ENCODE assay signal across 27 cellular contexts in genomic region chr7:143281529-143281928, GRCh38. TPM values are rescaled to one million over a fixed set of nuclear protein-coding genes. Genes with fewer than 3 reads are reported as not detected.
DNase-seq lines count a peak whose midpoint lies in the region; ATAC-seq, FAIRE-seq and TF ChIP-seq lines count a peak whose summit lies in the region.
"Had no signal": no experiment of that assay in that cellular context is flagged by ENCODE, and none has a peak within 500 bp of the region (broad histone marks: within the 10 kb centered on the region; RNA-seq: fewer than 3 reads in every experiment).

No MANE protein-coding gene starts in this region.

- no peak overlapping the region for H3K4me3 ChIP-seq in astrocyte (ENCODE audit: insufficient read depth, low read depth, low read length)
- H3K4me3 ChIP-seq in tibial nerve = no peak overlapping the region
- H3K4me3 ChIP-seq: BLaER1, HAP-1 had no signal

- H3K4me1 Mint-ChIP-seq in activated naive CD4-positive, alpha-beta T cell treated with anti-CD3 and anti-CD28 coated beads, Interleukin-2, amount 50 U/mL, for 24 hours = peaks cover 46% of the 10 kb centered on the region
- H3K4me1 Mint-ChIP-seq in activated naive CD4-positive, alpha-beta T cell treated with anti-CD3 and anti-CD28 coated beads, Interleukin-2, amount 10 ng/mL, durations not matched to agents 7 days and 5 days = peaks cover 57% of the 10 kb centered on the region
- H3K4me1 Mint-ChIP-seq in T-helper 17 cell = peaks cover 35% of the 10 kb centered on the region
- peaks cover 23% of the 10 kb centered on the region for H3K4me1 Mint-ChIP-seq in astrocyte (ENCODE audit: low read depth, unreplicated experiment)
- peaks cover 30 to 47% of the 10 kb centered on the region in 2 donors for H3K4me1 Mint-ChIP-seq in stimulated activated naive B cell treated with anti-CD40 and anti-IgM and Interleukin-4, amounts not matched to agents 10 μg/mL and 1 μg/mL and 100 μg/mL, for 72 hours

- 74 to 76% methylated on average over 2 of the region's 2 CpGs for WGBS in tibial nerve, 2 donors

- ATAC-seq in T-helper 17 cell = no peak
- no peak for ATAC-seq in stimulated activated naive B cell treated with anti-CD40 and anti-IgM and Interleukin-4, amounts not matched to agents 10 μg/mL and 1 μg/mL and 100 μg/mL, for 72 hours (replicated peaks)

- no peak for FAIRE-seq in astrocyte (lab: Jason Lieb, UNC)
- FAIRE-seq: A204.1, GM12891, GM19239, H54 had no signal

- CTCF ChIA-PET in activated naive CD4-positive, alpha-beta T cell treated with anti-CD3 and anti-CD28 coated beads, Interleukin-2, amount 10 ng/mL, durations not matched to agents 7 days and 5 days (lab: Charles Lee) = interaction anchor here (0.9 kb wide), 1 partner anchor 41 kb away, joined by 3 read pairs; no protein-coding TSS in a partner anchor

- H3K9me3 ChIP-seq in T-helper 17 cell (ENCODE audit: control insufficient read depth, low read length, poor library complexity, severe bottlenecking) = no peaks in the 10 kb centered on the region
- no peaks in the 10 kb centered on the region for H3K9me3 ChIP-seq in astrocyte (ENCODE audit: insufficient read depth, low read depth, low read length)
- H3K9me3 ChIP-seq in tibial nerve = no peaks in the 10 kb centered on the region
- H3K9me3 ChIP-seq: BLaER1, HAP-1 had no signal

- no peaks in the 10 kb centered on the region for H3K9me3 Mint-ChIP-seq in activated naive CD4-positive, alpha-beta T cell treated with anti-CD3 and anti-CD28 coated beads, Interleukin-2, amount 50 U/mL, for 24 hours
- H3K9me3 Mint-ChIP-seq in activated naive CD4-positive, alpha-beta T cell treated with anti-CD3 and anti-CD28 coated beads, Interleukin-2, amount 10 ng/mL, durations not matched to agents 7 days and 5 days = peaks cover 2% of the 10 kb centered on the region
- H3K9me3 Mint-ChIP-seq in astrocyte (ENCODE audit: unreplicated experiment) = no peaks in the 10 kb centered on the region
- H3K9me3 Mint-ChIP-seq in stimulated activated naive B cell treated with anti-CD40 and anti-IgM and Interleukin-4, amounts not matched to agents 10 μg/mL and 1 μg/mL and 100 μg/mL, for 72 hours = no peaks in the 10 kb centered on the region
- H3K9me3 Mint-ChIP-seq: CD4-positive, alpha-beta T cell; HFFc6 had no signal

- H3K27ac ChIP-seq in astrocyte (ENCODE audit: low read depth, low read length) (no peak overlapping the region), tibial nerve (peak overlapping the region in 3 of 4 donors; percentile 31 to 94 (median 89))
- H3K27ac ChIP-seq: 22Rv1, BLaER1, C4-2B had no signal

- no peaks in the 10 kb centered on the region for H3K27me3 ChIP-seq in astrocyte (ENCODE audit: insufficient read depth, low read length)
- no peaks in the 10 kb centered on the region for H3K27me3 ChIP-seq in tibial nerve
- H3K27me3 ChIP-seq: BLaER1 had no signal

- no peak overlapping the region for H3K27ac Mint-ChIP-seq in activated naive CD4-positive, alpha-beta T cell treated with anti-CD3 and anti-CD28 coated beads, Interleukin-2, amount 50 U/mL, for 24 hours
- H3K27ac Mint-ChIP-seq in activated naive CD4-positive, alpha-beta T cell treated with anti-CD3 and anti-CD28 coated beads, Interleukin-2, amount 10 ng/mL, durations not matched to agents 7 days and 5 days = no peak overlapping the region
- peak overlapping the region; percentile 96 for H3K27ac Mint-ChIP-seq in T-helper 17 cell
- peak overlapping the region; percentile 75 for H3K27ac Mint-ChIP-seq in astrocyte (ENCODE audit: unreplicated experiment)
- H3K27ac Mint-ChIP-seq in stimulated activated naive B cell treated with anti-CD40 and anti-IgM and Interleukin-4, amounts not matched to agents 10 μg/mL and 1 μg/mL and 100 μg/mL, for 72 hours = no peak overlapping the region
- H3K27ac Mint-ChIP-seq: B cell, HFFc6 had no signal

- no peak overlapping the region for H3K9ac ChIP-seq in astrocyte (ENCODE audit: low read length)
- H3K9ac ChIP-seq: BLaER1 had no signal

- no peak overlapping the region for H3K4me2 ChIP-seq in astrocyte (ENCODE audit: low read length)
- H3K4me2 ChIP-seq: BLaER1 had no signal

- no peaks in the 10 kb centered on the region for H3K79me2 ChIP-seq in astrocyte (ENCODE audit: insufficient read depth, low read length)

- no peaks in the 10 kb centered on the region for H4K20me1 ChIP-seq in astrocyte (ENCODE audit: insufficient read depth, low read length)
- H4K20me1 ChIP-seq: BLaER1 had no signal

- TF ChIP-seq CTCF in astrocyte (IDR thresholded peaks at IDR 0.05; ENCODE audit: insufficient read depth, low read depth, low read length) (no peak), tibial nerve (IDR thresholded peaks at IDR 0.05) (no peak)

- TF ChIP-seq POLR2A in tibial nerve (IDR thresholded peaks at IDR 0.05) = no peak

- H3K36me3 ChIP-seq in astrocyte (ENCODE audit: insufficient read depth, low read length) (no peaks in the 10 kb centered on the region), tibial nerve (no peaks in the 10 kb centered on the region)
- H3K36me3 ChIP-seq: BLaER1, HAP-1 had no signal

- H2AFZ ChIP-seq in astrocyte (ENCODE audit: low read depth, low read length) = no peak overlapping the region

- H3K4me3 Mint-ChIP-seq in activated naive CD4-positive, alpha-beta T cell treated with anti-CD3 and anti-CD28 coated beads, Interleukin-2, amount 50 U/mL, for 24 hours = peak overlapping the region; percentile 30
- H3K4me3 Mint-ChIP-seq in activated naive CD4-positive, alpha-beta T cell treated with anti-CD3 and anti-CD28 coated beads, Interleukin-2, amount 10 ng/mL, durations not matched to agents 7 days and 5 days = no peak overlapping the region
- no peak overlapping the region for H3K4me3 Mint-ChIP-seq in T-helper 17 cell
- H3K4me3 Mint-ChIP-seq in astrocyte (ENCODE audit: unreplicated experiment) = no peak overlapping the region
- H3K4me3 Mint-ChIP-seq in stimulated activated naive B cell treated with anti-CD40 and anti-IgM and Interleukin-4, amounts not matched to agents 10 μg/mL and 1 μg/mL and 100 μg/mL, for 72 hours = no peak overlapping the region
- H3K4me3 Mint-ChIP-seq: B cell; CD4-positive, alpha-beta T cell; HFFc6 had no signal

- TF ChIP-seq EP300 in tibial nerve (IDR thresholded peaks at IDR 0.05) = no peak

- H3K36me3 Mint-ChIP-seq in activated naive CD4-positive, alpha-beta T cell treated with anti-CD3 and anti-CD28 coated beads, Interleukin-2, amount 50 U/mL, for 24 hours = no peaks in the 10 kb centered on the region
- peaks cover 3% of the 10 kb centered on the region for H3K36me3 Mint-ChIP-seq in activated naive CD4-positive, alpha-beta T cell treated with anti-CD3 and anti-CD28 coated beads, Interleukin-2, amount 10 ng/mL, durations not matched to agents 7 days and 5 days
- H3K36me3 Mint-ChIP-seq in T-helper 17 cell (ENCODE audit: low read depth) = no peaks in the 10 kb centered on the region
- H3K36me3 Mint-ChIP-seq in astrocyte (ENCODE audit: low read depth, unreplicated experiment) = no peaks in the 10 kb centered on the region
- peaks cover 0 to 5% of the 10 kb centered on the region in 2 donors for H3K36me3 Mint-ChIP-seq in stimulated activated naive B cell treated with anti-CD40 and anti-IgM and Interleukin-4, amounts not matched to agents 10 μg/mL and 1 μg/mL and 100 μg/mL, for 72 hours

- H3K27me3 Mint-ChIP-seq in activated naive CD4-positive, alpha-beta T cell treated with anti-CD3 and anti-CD28 coated beads, Interleukin-2, amount 50 U/mL, for 24 hours = no peaks in the 10 kb centered on the region
- H3K27me3 Mint-ChIP-seq in activated naive CD4-positive, alpha-beta T cell treated with anti-CD3 and anti-CD28 coated beads, Interleukin-2, amount 10 ng/mL, durations not matched to agents 7 days and 5 days = no peaks in the 10 kb centered on the region
- H3K27me3 Mint-ChIP-seq in T-helper 17 cell (no peaks in the 10 kb centered on the region), astrocyte (ENCODE audit: low read depth, unreplicated experiment) (no peaks in the 10 kb centered on the region)
- H3K27me3 Mint-ChIP-seq in stimulated activated naive B cell treated with anti-CD40 and anti-IgM and Interleukin-4, amounts not matched to agents 10 μg/mL and 1 μg/mL and 100 μg/mL, for 72 hours = no peaks in the 10 kb centered on the region
- H3K27me3 Mint-ChIP-seq: B cell; CD4-positive, alpha-beta T cell had no signal

- no peak for DNase-seq in activated naive CD4-positive, alpha-beta T cell treated with anti-CD3 and anti-CD28 coated beads, Interleukin-2, amount 10 ng/mL, durations not matched to agents 7 days and 5 days
- DNase-seq in T-helper 17 cell (no peak), astrocyte (ENCODE audit: low read depth) (no peak), tibial nerve (ENCODE audit: low spot score in 2 of 2) (no peak), SW480 (ENCODE audit: low spot score) (no peak), midbrain (lab: John Stamatoyannopoulos, UW) (no peak)
- no peak for DNase-seq in stimulated activated naive B cell treated with anti-CD40 and anti-IgM and Interleukin-4, amounts not matched to agents 10 μg/mL and 1 μg/mL and 100 μg/mL, for 72 hours
- DNase-seq: Calu3; CD4-positive, alpha-beta T cell; COR-L47; DMS53; DMS79 treated with DMSO at 0.1 percent for 48 hours; GF-D8; GOT3; HFFc6 had no signal

- H3K4me1 ChIP-seq in astrocyte (ENCODE audit: insufficient read depth, low read length) (peaks cover 8% of the 10 kb centered on the region), tibial nerve (peaks cover 0 to 67% (median 26%) of the 10 kb centered on the region in 4 donors)

RNA-seq across cellular contexts. Expression of gene TMEM139, which starts 3.2 kb away (rescaled TPM):
- total RNA-seq in T-helper 17 cell (under 1 TPM; 0.77 to 0.86 TPM), astrocyte (0.20 TPM in 1 of 2 replicates, not detected in the other), tibial nerve (10 to 100 TPM in 1 of 4 donors, 1 to 10 TPM in 3; 2.1 to 12.0 (median 6.4) TPM)
- total RNA-seq: B cell, Daoy, G401 had no signal

RNA-seq across cellular contexts. Expression of gene CASP2, which starts 6.6 kb away (rescaled TPM):
- total RNA-seq in T-helper 17 cell (10 to 100 TPM; 49.3 to 52.5 TPM), astrocyte (32.6 and 38.0 TPM in 2 replicates), tibial nerve (10 to 100 TPM; 18.4 to 25.2 (median 21.3) TPM)

RNA-seq across cellular contexts. Expression of gene GSTK1, which starts 18.3 kb away (rescaled TPM):
- total RNA-seq in T-helper 17 cell = 100 to 1,000 TPM; 428 to 433 TPM
- total RNA-seq in astrocyte = 97.5 and 102 TPM in 2 replicates
- 100 to 1,000 TPM; 149 to 202 (median 161) TPM for total RNA-seq in tibial nerve

RNA-seq across cellular contexts. Expression of gene CLCN1, which starts 34.4 kb away (rescaled TPM):
- not detected for total RNA-seq in T-helper 17 cell
- total RNA-seq in astrocyte = not detected in 2 replicates
- not detected for total RNA-seq in tibial nerve
- total RNA-seq: B cell; CD4-positive, alpha-beta T cell; G401; HFFc6 had no signal

RNA-seq across cellular contexts. Expression of gene TAS2R40, which starts 59.7 kb away (rescaled TPM):
- total RNA-seq in T-helper 17 cell = not detected
- total RNA-seq in astrocyte = not detected in 2 replicates
- total RNA-seq in tibial nerve = not detected
- total RNA-seq: B cell; Calu3; CD4-positive, alpha-beta T cell; Daoy; G401; HFFc6 had no signal

Comparison
In these comparisons a context has a peak if more than half of its experiments do, and no peak if none do; other contexts are left out.
1. H3K27ac Mint-ChIP-seq: peak in T-helper 17 cell (single experiment) and astrocyte (single experiment); none in activated naive CD4-positive, alpha-beta T cell treated with anti-CD3 and anti-CD28 coated beads, Interleukin-2, amount 50 U/mL, for 24 hours (single experiment), activated naive CD4-positive, alpha-beta T cell treated with anti-CD3 and anti-CD28 coated beads, Interleukin-2, amount 10 ng/mL, durations not matched to agents 7 days and 5 days (single experiment) and stimulated activated naive B cell treated with anti-CD40 and anti-IgM and Interleukin-4, amounts not matched to agents 10 μg/mL and 1 μg/mL and 100 μg/mL, for 72 hours (single experiment).